Comparison of ENCODE assay signal across 1 cellular context in genomic region chr2:170972508-170973224, GRCh38.
TF ChIP-seq lines count a peak whose summit lies in the region.

No MANE protein-coding gene starts in this region.

TF ChIP-seq in GM12878, 131 proteins besides CTCF, POLR2A, EP300 and RAD21 (continued from another document):
- TF ChIP-seq MAX (IDR thresholded peaks at IDR 0.05; ENCODE audit: low read depth, low read length) = no peak
- no peak for TF ChIP-seq PRDM15 (CRISPR knock-in tag; IDR thresholded peaks at IDR 0.05)
- no peak for TF ChIP-seq SP1 (IDR thresholded peaks at IDR 0.05; ENCODE audit: low read depth, low read length)
- TF ChIP-seq CHD4 (IDR thresholded peaks at IDR 0.05) = no peak
- TF ChIP-seq ZNF592 (IDR thresholded peaks at IDR 0.05) = no peak
- TF ChIP-seq ZBED1 (IDR thresholded peaks at IDR 0.05; ENCODE audit: borderline replicate concordance) = no peak
- TF ChIP-seq RAD51 (IDR thresholded peaks at IDR 0.05) = no peak
- TF ChIP-seq ZNF274 (IDR thresholded peaks at IDR 0.05; ENCODE audit: insufficient read depth, insufficient read length) = no peak
- TF ChIP-seq CHD2 (IDR thresholded peaks at IDR 0.05; ENCODE audit: borderline replicate concordance, low read depth, low read length) = no peak
- TF ChIP-seq HSF1 (IDR thresholded peaks at IDR 0.05; ENCODE audit: low read depth, low read length) = no peak
- no peak for TF ChIP-seq SREBF1 (IDR thresholded peaks at IDR 0.05; ENCODE audit: low read length)
- no peak for TF ChIP-seq IKZF1 (conservative IDR thresholded peaks at IDR 0.05)
TF ChIP-seq in GM12878: peak in this region for 0.
